In genomic region chr17:81528651-81529436, GRCh38 we compare ENCODE assay signal across 2 cellular contexts.
TF ChIP-seq lines count a peak whose summit lies in the region.

No MANE protein-coding gene starts in this region.

TF ChIP-seq in HepG2, 621 proteins besides CTCF, POLR2A, EP300 and RAD21 (continues in another document):
- TF ChIP-seq MYPOP (CRISPR knock-in tag; IDR thresholded peaks at IDR 0.05) (no peak), NR2F1 (CRISPR knock-in tag; IDR thresholded peaks at IDR 0.05) (no peak), NFATC3 (CRISPR knock-in tag; IDR thresholded peaks at IDR 0.05) (no peak), ZNF407 (CRISPR knock-in tag; IDR thresholded peaks at IDR 0.05; ENCODE audit: not compliant biosample characterization) (no peak), RORA (CRISPR knock-in tag; IDR thresholded peaks at IDR 0.05) (no peak), ATF4 (CRISPR knock-in tag; IDR thresholded peaks at IDR 0.05) (no peak)
- TF ChIP-seq, protein P1, sequence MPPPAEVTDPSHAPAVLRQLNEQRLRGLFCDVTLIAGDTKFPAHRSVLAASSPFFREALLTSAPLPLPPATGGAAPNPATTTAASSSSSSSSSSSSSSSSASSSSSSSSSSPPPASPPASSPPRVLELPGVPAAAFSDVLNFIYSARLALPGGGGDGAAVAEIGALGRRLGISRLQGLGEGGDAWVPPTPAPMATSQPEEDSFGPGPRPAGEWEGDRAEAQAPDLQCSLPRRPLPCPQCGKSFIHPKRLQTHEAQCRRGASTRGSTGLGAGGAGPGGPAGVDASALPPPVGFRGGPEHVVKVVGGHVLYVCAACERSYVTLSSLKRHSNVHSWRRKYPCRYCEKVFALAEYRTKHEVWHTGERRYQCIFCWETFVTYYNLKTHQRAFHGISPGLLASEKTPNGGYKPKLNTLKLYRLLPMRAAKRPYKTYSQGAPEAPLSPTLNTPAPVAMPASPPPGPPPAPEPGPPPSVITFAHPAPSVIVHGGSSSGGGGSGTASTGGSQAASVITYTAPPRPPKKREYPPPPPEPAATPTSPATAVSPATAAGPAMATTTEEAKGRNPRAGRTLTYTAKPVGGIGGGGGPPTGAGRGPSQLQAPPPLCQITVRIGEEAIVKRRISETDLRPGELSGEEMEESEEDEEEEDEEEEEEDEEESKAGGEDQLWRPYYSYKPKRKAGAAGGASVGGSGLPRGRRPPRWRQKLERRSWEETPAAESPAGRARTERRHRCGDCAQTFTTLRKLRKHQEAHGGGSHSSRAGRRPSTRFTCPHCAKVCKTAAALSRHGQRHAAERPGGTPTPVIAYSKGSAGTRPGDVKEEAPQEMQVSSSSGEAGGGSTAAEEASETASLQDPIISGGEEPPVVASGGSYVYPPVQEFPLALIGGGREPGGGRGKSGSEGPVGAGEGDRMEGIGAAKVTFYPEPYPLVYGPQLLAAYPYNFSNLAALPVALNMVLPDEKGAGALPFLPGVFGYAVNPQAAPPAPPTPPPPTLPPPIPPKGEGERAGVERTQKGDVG (CRISPR knock-in tag; IDR thresholded peaks at IDR 0.05; ENCODE audit: borderline replicate concordance), result 0 out of 2 replicates have a peak, but pooled peaks have one; percentile 28

TF ChIP-seq in GM12878, 131 proteins besides CTCF, POLR2A, EP300 and RAD21:
- TF ChIP-seq CBFB (IDR thresholded peaks at IDR 0.05; ENCODE audit: low read depth) (no peak), ZZZ3 (IDR thresholded peaks at IDR 0.05; ENCODE audit: control insufficient read depth, insufficient read length, low read depth) (no peak), RB1 (IDR thresholded peaks at IDR 0.05; ENCODE audit: borderline replicate concordance) (no peak), FOXK2 (IDR thresholded peaks at IDR 0.05) (no peak), DPF2 (IDR thresholded peaks at IDR 0.05) (no peak), EED (IDR thresholded peaks at IDR 0.05; ENCODE audit: low read depth) (no peak), SMAD1 (IDR thresholded peaks at IDR 0.05; ENCODE audit: low read depth, partially characterized antibody) (no peak)
- TF ChIP-seq, protein P2, sequence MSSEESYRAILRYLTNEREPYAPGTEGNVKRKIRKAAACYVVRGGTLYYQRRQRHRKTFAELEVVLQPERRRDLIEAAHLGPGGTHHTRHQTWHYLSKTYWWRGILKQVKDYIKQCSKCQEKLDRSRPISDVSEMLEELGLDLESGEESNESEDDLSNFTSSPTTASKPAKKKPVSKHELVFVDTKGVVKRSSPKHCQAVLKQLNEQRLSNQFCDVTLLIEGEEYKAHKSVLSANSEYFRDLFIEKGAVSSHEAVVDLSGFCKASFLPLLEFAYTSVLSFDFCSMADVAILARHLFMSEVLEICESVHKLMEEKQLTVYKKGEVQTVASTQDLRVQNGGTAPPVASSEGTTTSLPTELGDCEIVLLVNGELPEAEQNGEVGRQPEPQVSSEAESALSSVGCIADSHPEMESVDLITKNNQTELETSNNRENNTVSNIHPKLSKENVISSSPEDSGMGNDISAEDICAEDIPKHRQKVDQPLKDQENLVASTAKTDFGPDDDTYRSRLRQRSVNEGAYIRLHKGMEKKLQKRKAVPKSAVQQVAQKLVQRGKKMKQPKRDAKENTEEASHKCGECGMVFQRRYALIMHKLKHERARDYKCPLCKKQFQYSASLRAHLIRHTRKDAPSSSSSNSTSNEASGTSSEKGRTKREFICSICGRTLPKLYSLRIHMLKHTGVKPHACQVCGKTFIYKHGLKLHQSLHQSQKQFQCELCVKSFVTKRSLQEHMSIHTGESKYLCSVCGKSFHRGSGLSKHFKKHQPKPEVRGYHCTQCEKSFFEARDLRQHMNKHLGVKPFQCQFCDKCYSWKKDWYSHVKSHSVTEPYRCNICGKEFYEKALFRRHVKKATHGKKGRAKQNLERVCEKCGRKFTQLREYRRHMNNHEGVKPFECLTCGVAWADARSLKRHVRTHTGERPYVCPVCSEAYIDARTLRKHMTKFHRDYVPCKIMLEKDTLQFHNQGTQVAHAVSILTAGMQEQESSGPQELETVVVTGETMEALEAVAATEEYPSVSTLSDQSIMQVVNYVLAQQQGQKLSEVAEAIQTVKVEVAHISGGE (CRISPR knock-in tag; IDR thresholded peaks at IDR 0.05), result no peak
